Comparison of ENCODE assay signal across 8 cellular contexts in genomic region chr3:49007068-49007770, GRCh38. TPM values are rescaled to one million over a fixed set of nuclear protein-coding genes. Genes with fewer than 3 reads are reported as not detected.
DNase-seq lines count a peak whose midpoint lies in the region; ATAC-seq and TF ChIP-seq lines count a peak whose summit lies in the region.

Gene WDR6, plus strand, starts transcription at chr3:49007391. Its CDS starts 41 bp downstream, at chr3:49007432.

- H3K4me1 Mint-ChIP-seq in Calu3 (ENCODE audit: low read depth, unreplicated experiment) (peaks cover 16% of the 10 kb centered on the region), endodermal cell (peaks cover 19% of the 10 kb centered on the region)
- peaks cover 23% of the 10 kb centered on the region for H3K4me1 Mint-ChIP-seq in activated CD8-positive, alpha-beta memory T cell treated with anti-CD3 and anti-CD28 coated beads, Interleukin-2, amount 10 ng/mL, durations not matched to agents 7 days and 5 days

- H3K27ac Mint-ChIP-seq in Calu3 (ENCODE audit: unreplicated experiment) (peak within 1 kb of the TSS; percentile 88), endodermal cell (peak within 1 kb of the TSS; percentile 100)
- H3K27ac Mint-ChIP-seq in activated CD8-positive, alpha-beta memory T cell treated with anti-CD3 and anti-CD28 coated beads, Interleukin-2, amount 10 ng/mL, durations not matched to agents 7 days and 5 days, result peak within 1 kb of the TSS; percentile 95

- H3K9me3 ChIP-seq in endodermal cell (ENCODE audit: control insufficient read depth, low read length), result no peaks in the 10 kb centered on the region

- peaks cover 40% of the 10 kb centered on the region for H3K27me3 ChIP-seq in endodermal cell (ENCODE audit: control insufficient read depth, insufficient read depth, low read length, poor library complexity, severe bottlenecking)
- no peaks in the 10 kb centered on the region for H3K27me3 ChIP-seq in mesendoderm (ENCODE audit: insufficient read depth, low read length, poor library complexity)

- peaks cover 30% of the 10 kb centered on the region for H3K79me2 ChIP-seq in mesendoderm (ENCODE audit: control insufficient read depth, insufficient read depth, low read length)

- peak; percentile 97 for DNase-seq in Calu3
- peak in 75 of 76 experiments; percentile 66 to 98 (median 94) for DNase-seq in HUDEP-2 (lab: John Stamatoyannopoulos, UW; ENCODE audit: unreplicated experiment in 76 of 76)
- peak; percentile 95 for DNase-seq in NOMO-1 treated with dmso at 0.1 percent for 144 hours (lab: John Stamatoyannopoulos, UW; ENCODE audit: unreplicated experiment)
- peak; percentile 99 for DNase-seq in activated CD8-positive, alpha-beta memory T cell treated with anti-CD3 and anti-CD28 coated beads, Interleukin-2, amount 10 ng/mL, durations not matched to agents 7 days and 5 days
- peak; percentile 99 for DNase-seq in endodermal cell
- DNase-seq in mesendoderm, result peak; percentile 99
- DNase-seq in stimulated activated CD8-positive, alpha-beta memory T cell treated with anti-CD3 and anti-CD28 coated beads, Interleukin-15, amount 100 ng/mL, for 1 hour (ENCODE audit: low read depth), result peak; percentile 87

- CTCF ChIA-PET in Calu3 (lab: Charles Lee), result interaction anchor here (0.6 to 1.8 kb wide), 10 partner anchors 10 to 1124 kb away, joined by 3 to 20 read pairs (median 4); partner anchors contain the start of genes IMPDH2, NDUFAF3, P4HTM and QRICH1
- CTCF ChIA-PET in activated CD8-positive, alpha-beta memory T cell treated with anti-CD3 and anti-CD28 coated beads, Interleukin-2, amount 10 ng/mL, durations not matched to agents 7 days and 5 days (lab: Charles Lee), result interaction anchor here (0.6 to 5.6 kb wide), 20 partner anchors 8 to 606 kb away, joined by 3 to 127 read pairs (median 4); partner anchors contain the start of genes ARIH2, DALRD3, IMPDH2 and KLHDC8B

- H3K36me3 ChIP-seq in endodermal cell (ENCODE audit: control insufficient read depth, insufficient read depth, low read length), result peaks cover 15% of the 10 kb centered on the region
- peaks cover 5% of the 10 kb centered on the region for H3K36me3 ChIP-seq in mesendoderm (ENCODE audit: control insufficient read depth, insufficient read depth, low read length)

- H4K8ac ChIP-seq in mesendoderm (ENCODE audit: low read depth, low read length), result no peak within 1 kb of the TSS

- H2BK15ac ChIP-seq in mesendoderm (replicated peaks; ENCODE audit: low read depth), result no peak within 1 kb of the TSS

- H3K18ac ChIP-seq in mesendoderm (ENCODE audit: low read length), result peak within 1 kb of the TSS; percentile 47

- ATAC-seq in GM21381 (IDR thresholded peaks at IDR 0.05; ENCODE audit: unreplicated experiment), result peak; percentile 90
- peak; percentile 91 for ATAC-seq in activated CD8-positive, alpha-beta memory T cell treated with anti-CD3 and anti-CD28 coated beads, Interleukin-2, amount 10 ng/mL, durations not matched to agents 7 days and 5 days

- H3K23ac ChIP-seq in mesendoderm (ENCODE audit: low read length), result peak within 1 kb of the TSS; percentile 59

- H2BK5ac ChIP-seq in mesendoderm (ENCODE audit: low read length), result peak within 1 kb of the TSS; percentile 94

- H3K9me3 Mint-ChIP-seq in Calu3 (ENCODE audit: low read depth, unreplicated experiment), result no peaks in the 10 kb centered on the region
- H3K9me3 Mint-ChIP-seq in activated CD8-positive, alpha-beta memory T cell treated with anti-CD3 and anti-CD28 coated beads, Interleukin-2, amount 10 ng/mL, durations not matched to agents 7 days and 5 days (ENCODE audit: low read depth), result no peaks in the 10 kb centered on the region
- H3K9me3 Mint-ChIP-seq in endodermal cell, result no peaks in the 10 kb centered on the region

- H4K5ac ChIP-seq in mesendoderm (ENCODE audit: low read length), result no peak within 1 kb of the TSS

- H3K9ac ChIP-seq in endodermal cell (ENCODE audit: extremely low read depth, low read length, poor library complexity, severe bottlenecking), result peak within 1 kb of the TSS; percentile 93
- peak within 1 kb of the TSS; percentile 96 for H3K9ac ChIP-seq in mesendoderm (ENCODE audit: low read length)

- H2BK120ac ChIP-seq in mesendoderm (ENCODE audit: low read depth, low read length), result no peak within 1 kb of the TSS

- H3K27me3 Mint-ChIP-seq in Calu3 (ENCODE audit: unreplicated experiment) (no peaks in the 10 kb centered on the region), endodermal cell (ENCODE audit: insufficient read depth) (peaks cover 43% of the 10 kb centered on the region)
- H3K27me3 Mint-ChIP-seq in activated CD8-positive, alpha-beta memory T cell treated with anti-CD3 and anti-CD28 coated beads, Interleukin-2, amount 10 ng/mL, durations not matched to agents 7 days and 5 days, result no peaks in the 10 kb centered on the region

- H3K36me3 Mint-ChIP-seq in Calu3 (ENCODE audit: insufficient read depth, unreplicated experiment), result peaks cover 70% of the 10 kb centered on the region
- H3K36me3 Mint-ChIP-seq in activated CD8-positive, alpha-beta memory T cell treated with anti-CD3 and anti-CD28 coated beads, Interleukin-2, amount 10 ng/mL, durations not matched to agents 7 days and 5 days, result peaks cover 7% of the 10 kb centered on the region
- peaks cover 17% of the 10 kb centered on the region for H3K36me3 Mint-ChIP-seq in endodermal cell (ENCODE audit: low read depth)

- H3K4me2 ChIP-seq in mesendoderm (ENCODE audit: low read length), result peak within 1 kb of the TSS; percentile 90

- peaks cover 10% of the 10 kb centered on the region for H3K4me1 ChIP-seq in endodermal cell (ENCODE audit: control insufficient read depth, insufficient read depth, low read length)
- peaks cover 5% of the 10 kb centered on the region for H3K4me1 ChIP-seq in mesendoderm (ENCODE audit: control insufficient read depth, low read depth, low read length)

- H3K56ac ChIP-seq in mesendoderm (ENCODE audit: low read length), result peak within 1 kb of the TSS; percentile 95

- H3K4me3 Mint-ChIP-seq in Calu3 (ENCODE audit: low read depth, unreplicated experiment) (peak within 1 kb of the TSS; percentile 84), endodermal cell (peak within 1 kb of the TSS; percentile 97)
- H3K4me3 Mint-ChIP-seq in activated CD8-positive, alpha-beta memory T cell treated with anti-CD3 and anti-CD28 coated beads, Interleukin-2, amount 10 ng/mL, durations not matched to agents 7 days and 5 days, result peak within 1 kb of the TSS; percentile 87

- TSS peak; percentile 55 for BruUV-seq in Calu3 (replicated peaks; lab: Mats Ljungman, UMichigan)

- H3K4me3 ChIP-seq in endodermal cell (ENCODE audit: low read length) (peak within 1 kb of the TSS; percentile 87), mesendoderm (ENCODE audit: low read length) (peak within 1 kb of the TSS; percentile 83)

- H3K79me1 ChIP-seq in mesendoderm (ENCODE audit: low read length), result peaks cover 11% of the 10 kb centered on the region

- H2AK5ac ChIP-seq in mesendoderm (ENCODE audit: low read length), result no peak within 1 kb of the TSS

- H3K4ac ChIP-seq in mesendoderm (ENCODE audit: low read depth, low read length), result peak within 1 kb of the TSS; percentile 84

- no peak for TF ChIP-seq CTCF in Calu3 (IDR thresholded peaks at IDR 0.05; ENCODE audit: unreplicated experiment)
- TF ChIP-seq CTCF in endodermal cell (conservative IDR thresholded peaks at IDR 0.05), result peak; percentile 55

- WGBS in endodermal cell (ENCODE audit: insufficient coverage in 1 of 2, insufficient read length in 1 of 2), 2 experiments, result 0 to 3% methylated on average over 22 to 65 of the region's 65 CpGs
- WGBS in mesendoderm (ENCODE audit: extremely low coverage, insufficient coverage, low lambda C conversion rate), result no CpG with 5 or more reads among the region's 65 CpGs

- intact Hi-C loops in Calu3 (cut with micrococcal nuclease; ENCODE audit: unreplicated experiment), result no loop called here

- H3K27ac ChIP-seq in endodermal cell (ENCODE audit: low read depth, low read length) (peak within 1 kb of the TSS; percentile 95), mesendoderm (ENCODE audit: low read depth, low read length) (peak within 1 kb of the TSS; percentile 47)

RNA-seq across cellular contexts. Expression of gene WDR6, which starts in this region (rescaled TPM):
- total RNA-seq in Calu3 (2022) (113 and 138 TPM in 2 replicates), endodermal cell (100 to 1,000 TPM; 106 to 166 TPM)
- total RNA-seq in activated CD8-positive, alpha-beta memory T cell treated with anti-CD3 and anti-CD28 coated beads, Interleukin-2, amount 10 ng/mL, durations not matched to agents 7 days and 5 days, result 100 to 1,000 TPM; 130 to 154 TPM
- 171 TPM for polyA plus RNA-seq in endodermal cell (2013, experiment 1 of 2)
- polyA plus RNA-seq in endodermal cell (2013, experiment 2 of 2), result 134 TPM
- polyA plus RNA-seq in mesendoderm (2013, experiment 1 of 2), result 73.5 TPM
- 74.2 TPM for polyA plus RNA-seq in mesendoderm (2013, experiment 2 of 2)

Comparison
In these comparisons a context has a peak if more than half of its experiments do, and no peak if none do; other contexts are left out.
1. Peak in every context shown above with its lines: DNase-seq, ATAC-seq, H3K4me3 ChIP-seq and H3K27ac ChIP-seq.